27 cellular contexts compared by ENCODE assay signal in genomic region chr3:8952130-8952529, GRCh38.
"Had no signal": no experiment of that assay in that cellular context is flagged by ENCODE, and none has a peak within 500 bp of the region (broad histone marks: within the 10 kb centered on the region; RNA-seq: fewer than 3 reads in every experiment).

No MANE protein-coding gene starts in this region.

- H3K27me3 ChIP-seq: brain microvascular endothelial cell, Peyer's patch had no signal

- H3K9me3 Mint-ChIP-seq: activated CD4-positive, alpha-beta T cell treated with anti-CD3 and anti-CD28 coated beads, Interleukin-2, amount 10 ng/mL, durations not matched to agents 24 days and 14 days; activated CD8-positive, alpha-beta T cell treated with anti-CD3 and anti-CD28 coated beads for 36 hours; activated naive CD8-positive, alpha-beta T cell treated with anti-CD3 and anti-CD28 coated beads for 36 hours; activated T-cell treated with anti-CD3 and anti-CD28 coated beads, Interleukin-2, amount 50 U/mL, for 72 hours; activated T-helper 17 cell treated with anti-CD3 and anti-CD28 coated beads, Interleukin-2, amount 50 U/mL, for 72 hours had no signal

- H3K27me3 Mint-ChIP-seq: activated CD4-positive, alpha-beta T cell treated with anti-CD3 and anti-CD28 coated beads, Interleukin-2, amount 10 ng/mL, durations not matched to agents 24 days and 14 days; activated CD8-positive, alpha-beta T cell treated with anti-CD3 and anti-CD28 coated beads for 36 hours; activated naive CD8-positive, alpha-beta T cell treated with anti-CD3 and anti-CD28 coated beads for 36 hours; activated T-helper 17 cell treated with anti-CD3 and anti-CD28 coated beads, Interleukin-2, amount 50 U/mL, for 72 hours had no signal

- ATAC-seq: activated CD8-positive, alpha-beta T cell treated with anti-CD3 and anti-CD28 coated beads for 36 hours; activated T-cell treated with anti-CD3 and anti-CD28 coated beads, Interleukin-2, amount 50 U/mL, for 72 hours; activated T-helper 17 cell treated with anti-CD3 and anti-CD28 coated beads, Interleukin-2, amount 50 U/mL, for 72 hours; PC-3; Right ventricle myocardium inferior had no signal

- H3K36me3 ChIP-seq: brain microvascular endothelial cell had no signal

- H3K4me3 Mint-ChIP-seq: activated CD4-positive, alpha-beta T cell treated with anti-CD3 and anti-CD28 coated beads, Interleukin-2, amount 10 ng/mL, durations not matched to agents 24 days and 14 days; activated CD8-positive, alpha-beta T cell treated with anti-CD3 and anti-CD28 coated beads for 36 hours; activated naive CD8-positive, alpha-beta T cell treated with anti-CD3 and anti-CD28 coated beads for 36 hours; activated T-cell treated with anti-CD3 and anti-CD28 coated beads, Interleukin-2, amount 50 U/mL, for 72 hours; activated T-helper 17 cell treated with anti-CD3 and anti-CD28 coated beads, Interleukin-2, amount 50 U/mL, for 72 hours had no signal

- H3K27ac Mint-ChIP-seq: activated CD4-positive, alpha-beta T cell treated with anti-CD3 and anti-CD28 coated beads, Interleukin-2, amount 10 ng/mL, durations not matched to agents 24 days and 14 days; activated CD8-positive, alpha-beta T cell treated with anti-CD3 and anti-CD28 coated beads for 36 hours; activated naive CD8-positive, alpha-beta T cell treated with anti-CD3 and anti-CD28 coated beads for 36 hours; activated T-cell treated with anti-CD3 and anti-CD28 coated beads, Interleukin-2, amount 50 U/mL, for 72 hours; activated T-helper 17 cell treated with anti-CD3 and anti-CD28 coated beads, Interleukin-2, amount 50 U/mL, for 72 hours had no signal

- H3K4me3 ChIP-seq: Peyer's patch had no signal

- DNase-seq: activated CD4-positive, alpha-beta T cell treated with anti-CD3 and anti-CD28 coated beads, Interleukin-2, amount 10 ng/mL, durations not matched to agents 24 days and 14 days; activated CD4-positive, alpha-beta T cell treated with anti-CD3 and anti-CD28 coated beads, Interleukin-2, amount 50 U/mL, for 4 hours; activated CD8-positive, alpha-beta T cell treated with anti-CD3 and anti-CD28 coated beads for 36 hours; activated effector memory CD4-positive, alpha-beta T cell treated with anti-CD3 and anti-CD28 coated beads, Interleukin-2, amount 50 U/mL, for 16 hours; activated naive CD4-positive, alpha-beta T cell; activated naive CD4-positive, alpha-beta T cell treated with anti-CD3 and anti-CD28 coated beads, Interleukin-2, amount 50 U/mL, for 16 hours; activated naive CD8-positive, alpha-beta T cell treated with anti-CD3 and anti-CD28 coated beads for 36 hours; activated T-cell treated with anti-CD3 and anti-CD28 coated beads, Interleukin-2, amount 50 U/mL, for 1 hour; activated T-cell treated with anti-CD3 and anti-CD28 coated beads, Interleukin-2, amount 50 U/mL, for 72 hours; amniotic stem cell; aorta; brain microvascular endothelial cell; NCI-H1105; NCI-H1417 treated with DMSO at 0.1 percent for 48 hours; NCI-H187 treated with DMSO at 0.1 percent for 48 hours; NCI-H2081 treated with DMSO at 0.1 percent for 48 hours; NCI-H226; NCI-H524 treated with DMSO at 0.1 percent for 48 hours; NCI-H748 treated with DMSO at 0.1 percent for 48 hours; NK-92 treated with Interleukin-12 subunit alpha and Interleukin-12 subunit beta, amount 100 ng/mL, for 24 hours; PC-3; Peyer's patch; RPMI8226; SIG-M5; T1000 had no signal
